In the genomic region with DNA sequence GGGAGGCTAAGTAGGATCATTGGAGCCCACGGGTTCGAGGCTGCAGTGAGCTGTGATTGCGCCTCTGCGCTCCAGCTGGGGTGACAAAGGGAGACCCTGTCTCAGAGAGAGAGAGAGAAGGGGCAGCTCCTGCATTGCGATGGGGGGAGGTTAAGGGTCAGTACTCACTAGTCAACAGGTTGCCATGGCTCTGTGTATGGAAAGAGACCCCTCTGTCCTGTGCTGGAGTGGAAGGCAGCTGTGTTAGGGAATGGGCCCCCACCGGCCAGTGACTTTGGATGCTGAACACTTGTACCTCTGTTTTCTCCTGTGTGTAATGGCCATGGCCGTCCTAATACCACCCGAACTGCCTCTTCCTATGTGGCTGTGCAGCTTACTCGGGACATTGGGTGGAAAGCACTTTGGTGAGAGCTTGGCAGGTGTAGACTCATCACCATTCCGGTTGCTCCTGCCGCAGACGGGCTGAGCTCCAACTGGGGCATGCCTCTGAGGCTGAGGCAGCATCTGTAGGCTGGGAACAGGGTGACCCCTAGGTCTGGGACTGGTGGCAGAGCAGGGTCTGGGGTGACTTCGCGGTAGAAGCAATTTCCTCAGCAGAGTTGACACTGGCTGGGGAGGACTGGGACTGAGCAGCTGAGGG, we compare ENCODE assay signal across 27 cellular contexts.
A peak's percentile ranks its signal among the peaks of the same experiment; 100 is the strongest.
DNase-seq lines count a peak whose midpoint lies in the region; ATAC-seq and TF ChIP-seq lines count a peak whose summit lies in the region.
"Had no signal": no experiment of that assay in that cellular context is flagged by ENCODE, and none has a peak within 500 bp of the region (broad histone marks: within the 10 kb centered on the region; RNA-seq: fewer than 3 reads in every experiment).

No MANE protein-coding gene starts in this region.

- CTCF ChIA-PET in PC-3 (lab: Charles Lee), result no interaction called here

- no peaks in the 10 kb centered on the region for H3K9me3 Mint-ChIP-seq in stimulated activated memory B cell treated with anti-CD40 and anti-IgM and Interleukin-4, amounts not matched to agents 10 μg/mL and 1 μg/mL and 100 μg/mL, for 72 hours
- H3K9me3 Mint-ChIP-seq: activated naive CD8-positive, alpha-beta T cell treated with anti-CD3 and anti-CD28 coated beads, Interleukin-2, amount 10 ng/mL, durations not matched to agents 7 days and 5 days; activated T-cell treated with anti-CD3 and anti-CD28 coated beads, Interleukin-2, amount 50 U/mL, for 24 hours; effector memory CD8-positive, alpha-beta T cell had no signal

- peak; percentile 31 for DNase-seq in RWPE2 (ENCODE audit: low spot score)
- no peak for DNase-seq in left lobe of liver (ENCODE audit: low spot score)
- DNase-seq in PC-3, result no peak
- no peak for DNase-seq in smooth muscle cell (lab: John Stamatoyannopoulos, UW; ENCODE audit: unreplicated experiment)
- DNase-seq: ACHN; activated CD4-positive, alpha-beta T cell treated with anti-CD3 and anti-CD28 coated beads for 36 hours; activated effector memory CD4-positive, alpha-beta T cell treated with anti-CD3 and anti-CD28 coated beads, Interleukin-2, amount 50 U/mL, for 16 hours; activated naive CD8-positive, alpha-beta T cell treated with anti-CD3 and anti-CD28 coated beads, Interleukin-2, amount 10 ng/mL, durations not matched to agents 7 days and 5 days; activated T-cell treated with anti-CD3 and anti-CD28 coated beads, Interleukin-2, amount 50 U/mL, for 24 hours; BE2C; colonic mucosa; effector memory CD8-positive, alpha-beta T cell; EL; erythroblast; GOT3; Karpas-422; NCI-H2081; NCI-H226; NCI-H526 treated with DMSO at 0.1 percent for 48 hours; SHP77 treated with DMSO at 0.1 percent for 48 hours; stimulated activated naive CD4-positive, alpha-beta T cell had no signal

- intact Hi-C loops in PC-3 (cut with micrococcal nuclease), result no loop called here

- no peaks in the 10 kb centered on the region for H3K36me3 Mint-ChIP-seq in stimulated activated memory B cell treated with anti-CD40 and anti-IgM and Interleukin-4, amounts not matched to agents 10 μg/mL and 1 μg/mL and 100 μg/mL, for 72 hours
- H3K36me3 Mint-ChIP-seq: activated naive CD8-positive, alpha-beta T cell treated with anti-CD3 and anti-CD28 coated beads, Interleukin-2, amount 10 ng/mL, durations not matched to agents 7 days and 5 days had no signal

- peaks cover 40 to 91% (median 72%) of the 10 kb centered on the region in 10 experiments for H3K4me1 ChIP-seq in BLaER1 treated with 17β-estradiol and CSF1 and Interleukin-3, amounts not matched to agents 10 nM and 100 nM
- H3K4me1 ChIP-seq in RWPE2 (ENCODE audit: insufficient read depth, poor library complexity, severe bottlenecking) (no peaks in the 10 kb centered on the region), PC-3 (ENCODE audit: insufficient read depth, low read length) (no peaks in the 10 kb centered on the region; the same call in 1 of the 2 replicates), smooth muscle cell (ENCODE audit: low read depth) (peaks cover 5% of the 10 kb centered on the region)
- H3K4me1 ChIP-seq: BE2C had no signal

- peaks cover 0 to 15% (median 0%) of the 10 kb centered on the region in 11 experiments; a peak in 4 of 22 replicates for H3K27me3 ChIP-seq in BLaER1 treated with 17β-estradiol and CSF1 and Interleukin-3, amounts not matched to agents 10 nM and 100 nM
- H3K27me3 ChIP-seq in RWPE2 (ENCODE audit: insufficient read depth, poor library complexity, severe bottlenecking), result no peaks in the 10 kb centered on the region
- H3K27me3 ChIP-seq in PC-3 (ENCODE audit: low read length), result 0 out of 2 replicates have a peak, but pooled peaks cover 4% of the 10 kb centered on the region
- peaks cover 19% of the 10 kb centered on the region for H3K27me3 ChIP-seq in smooth muscle cell (ENCODE audit: low read depth)
- H3K27me3 ChIP-seq: BE2C, colonic mucosa had no signal

- no peaks in the 10 kb centered on the region for H3K79me2 ChIP-seq in PC-3 (ENCODE audit: low read length)
- no peaks in the 10 kb centered on the region for H3K79me2 ChIP-seq in smooth muscle cell (ENCODE audit: low read depth)

- WGBS in smooth muscle cell (ENCODE audit: low lambda C conversion rate), result 89% methylated on average over 14 of the region's 14 CpGs

- H3K27me3 Mint-ChIP-seq in stimulated activated memory B cell treated with anti-CD40 and anti-IgM and Interleukin-4, amounts not matched to agents 10 μg/mL and 1 μg/mL and 100 μg/mL, for 72 hours, result no peaks in the 10 kb centered on the region

- no peak overlapping the region for H3K4me3 Mint-ChIP-seq in stimulated activated memory B cell treated with anti-CD40 and anti-IgM and Interleukin-4, amounts not matched to agents 10 μg/mL and 1 μg/mL and 100 μg/mL, for 72 hours
- H3K4me3 Mint-ChIP-seq: activated CD4-positive, alpha-beta T cell treated with anti-CD3 and anti-CD28 coated beads for 36 hours; activated naive CD8-positive, alpha-beta T cell treated with anti-CD3 and anti-CD28 coated beads, Interleukin-2, amount 10 ng/mL, durations not matched to agents 7 days and 5 days; activated T-cell treated with anti-CD3 and anti-CD28 coated beads, Interleukin-2, amount 50 U/mL, for 24 hours; effector memory CD8-positive, alpha-beta T cell had no signal

- POLR2A ChIA-PET in PC-3 (lab: Charles Lee; ENCODE audit: unreplicated experiment), result no interaction called here

- H2AFZ ChIP-seq in PC-3 (ENCODE audit: low read length) (no peak overlapping the region), smooth muscle cell (ENCODE audit: low read depth) (no peak overlapping the region)

- 0 out of 3 replicates have a peak, but pooled peaks have one; percentile 19 for ATAC-seq in RWPE2 (ENCODE audit: low read depth)
- ATAC-seq in left lobe of liver, result peak; percentile 37
- ATAC-seq in stimulated activated memory B cell treated with anti-CD40 and anti-IgM and Interleukin-4, amounts not matched to agents 10 μg/mL and 1 μg/mL and 100 μg/mL, for 72 hours, result no peak
- ATAC-seq in HG03520 (IDR thresholded peaks at IDR 0.05; ENCODE audit: unreplicated experiment), result no peak
- ATAC-seq in PC-3, result no peak
- ATAC-seq: activated CD4-positive, alpha-beta T cell treated with anti-CD3 and anti-CD28 coated beads for 36 hours; effector memory CD8-positive, alpha-beta T cell; Panc1 had no signal

- H3K4me1 Mint-ChIP-seq in stimulated activated memory B cell treated with anti-CD40 and anti-IgM and Interleukin-4, amounts not matched to agents 10 μg/mL and 1 μg/mL and 100 μg/mL, for 72 hours, result peaks cover 37% of the 10 kb centered on the region

- TF ChIP-seq CTCF in RWPE2 (IDR thresholded peaks at IDR 0.05; ENCODE audit: poor library complexity, severe bottlenecking), result no peak
- no peak for TF ChIP-seq CTCF in PC-3 (conservative IDR thresholded peaks at IDR 0.05; ENCODE audit: low read depth, low read length)
- no peak for TF ChIP-seq CTCF in smooth muscle cell (IDR thresholded peaks at IDR 0.05; ENCODE audit: borderline replicate concordance, insufficient read depth, poor library complexity, severe bottlenecking)

- no peak overlapping the region for H3K4me3 ChIP-seq in BLaER1 treated with 17β-estradiol and CSF1 and Interleukin-3, amounts not matched to agents 10 nM and 100 nM
- H3K4me3 ChIP-seq in RWPE2 (ENCODE audit: severe bottlenecking) (no peak overlapping the region), PC-3 (ENCODE audit: low read length) (no peak overlapping the region), smooth muscle cell (no peak overlapping the region)
- H3K4me3 ChIP-seq: cardiac muscle cell, colonic mucosa had no signal

- H3F3A ChIP-seq in PC-3 (ENCODE audit: low read length, unreplicated experiment), result no peaks in the 10 kb centered on the region
- H3F3A ChIP-seq in smooth muscle cell (ENCODE audit: low read depth), result no peaks in the 10 kb centered on the region

- no peaks in the 10 kb centered on the region for H3K9me3 ChIP-seq in BLaER1 treated with 17β-estradiol and CSF1 and Interleukin-3, amounts not matched to agents 10 nM and 100 nM (replicated peaks in 1 of 11)
- no peaks in the 10 kb centered on the region for H3K9me3 ChIP-seq in RWPE2 (ENCODE audit: severe bottlenecking)
- no peaks in the 10 kb centered on the region for H3K9me3 ChIP-seq in PC-3 (ENCODE audit: low read length)
- no peaks in the 10 kb centered on the region for H3K9me3 ChIP-seq in smooth muscle cell (replicated peaks; ENCODE audit: low read depth)
- H3K9me3 ChIP-seq: BE2C, colonic mucosa had no signal

- H3K27ac Mint-ChIP-seq in stimulated activated memory B cell treated with anti-CD40 and anti-IgM and Interleukin-4, amounts not matched to agents 10 μg/mL and 1 μg/mL and 100 μg/mL, for 72 hours, result peak overlapping the region; percentile 57
- H3K27ac Mint-ChIP-seq: activated CD4-positive, alpha-beta T cell treated with anti-CD3 and anti-CD28 coated beads for 36 hours; activated naive CD8-positive, alpha-beta T cell treated with anti-CD3 and anti-CD28 coated beads, Interleukin-2, amount 10 ng/mL, durations not matched to agents 7 days and 5 days; activated T-cell treated with anti-CD3 and anti-CD28 coated beads, Interleukin-2, amount 50 U/mL, for 24 hours; effector memory CD8-positive, alpha-beta T cell; progenitor cell of endocrine pancreas had no signal

- H3K36me3 ChIP-seq in BLaER1 treated with 17β-estradiol and CSF1 and Interleukin-3, amounts not matched to agents 10 nM and 100 nM, result no peaks in the 10 kb centered on the region
- H3K36me3 ChIP-seq in RWPE2 (ENCODE audit: low read depth) (no peaks in the 10 kb centered on the region), PC-3 (ENCODE audit: low read depth, low read length) (no peaks in the 10 kb centered on the region), smooth muscle cell (ENCODE audit: low read depth) (no peaks in the 10 kb centered on the region)
- H3K36me3 ChIP-seq: BE2C, cardiac muscle cell, colonic mucosa had no signal

- H3K4me2 ChIP-seq in BLaER1 treated with 17β-estradiol and CSF1 and Interleukin-3, amounts not matched to agents 10 nM and 100 nM, result peak overlapping the region; percentile 58 to 87 (median 75)
- H3K4me2 ChIP-seq in PC-3 (ENCODE audit: low read length), result no peak overlapping the region
- no peak overlapping the region for H3K4me2 ChIP-seq in smooth muscle cell

- no peaks in the 10 kb centered on the region for H3K9me2 ChIP-seq in PC-3 (replicated peaks; ENCODE audit: low read length)

- H4K20me1 ChIP-seq in BLaER1 treated with 17β-estradiol and CSF1 and Interleukin-3, amounts not matched to agents 10 nM and 100 nM, result 0 out of 22 replicates have a peak, but pooled peaks cover 0 to 4% (median 0%) of the 10 kb centered on the region in 11 experiments
- no peaks in the 10 kb centered on the region for H4K20me1 ChIP-seq in PC-3 (ENCODE audit: low read length)
- no peaks in the 10 kb centered on the region for H4K20me1 ChIP-seq in smooth muscle cell (ENCODE audit: low read depth)

- peak overlapping the region in 3 of 11 experiments; percentile 8 to 14 (median 13); a peak in 1 of 22 replicates for H3K27ac ChIP-seq in BLaER1 treated with 17β-estradiol and CSF1 and Interleukin-3, amounts not matched to agents 10 nM and 100 nM
- H3K27ac ChIP-seq in RWPE2 (ENCODE audit: poor library complexity, severe bottlenecking) (no peak overlapping the region), PC-3 (ENCODE audit: low read length) (no peak overlapping the region), smooth muscle cell (ENCODE audit: low read depth) (no peak overlapping the region)
- H3K27ac ChIP-seq: cardiac muscle cell had no signal

- no TSS peak for BruUV-seq in PC-3 (replicated peaks; lab: Mats Ljungman, UMichigan)

- H3K9ac ChIP-seq in BLaER1 treated with 17β-estradiol and CSF1 and Interleukin-3, amounts not matched to agents 10 nM and 100 nM, result no peak overlapping the region
- H3K9ac ChIP-seq in PC-3 (ENCODE audit: low read length) (no peak overlapping the region), smooth muscle cell (ENCODE audit: low read depth) (no peak overlapping the region)

Comparison
In these comparisons a context has a peak if more than half of its experiments do, and no peak if none do; other contexts are left out.
1. H3K4me2 ChIP-seq: peak in BLaER1 treated with 17β-estradiol and CSF1 and Interleukin-3, amounts not matched to agents 10 nM and 100 nM (11 of 11); none in PC-3 (single experiment) and smooth muscle cell (single experiment).
2. ATAC-seq: peak in RWPE2 (single experiment) and left lobe of liver (single experiment); none in stimulated activated memory B cell treated with anti-CD40 and anti-IgM and Interleukin-4, amounts not matched to agents 10 μg/mL and 1 μg/mL and 100 μg/mL, for 72 hours (single experiment), HG03520 (single experiment) and PC-3 (single experiment).